Comparison of ENCODE assay signal across 1 cellular context in the genomic region with DNA sequence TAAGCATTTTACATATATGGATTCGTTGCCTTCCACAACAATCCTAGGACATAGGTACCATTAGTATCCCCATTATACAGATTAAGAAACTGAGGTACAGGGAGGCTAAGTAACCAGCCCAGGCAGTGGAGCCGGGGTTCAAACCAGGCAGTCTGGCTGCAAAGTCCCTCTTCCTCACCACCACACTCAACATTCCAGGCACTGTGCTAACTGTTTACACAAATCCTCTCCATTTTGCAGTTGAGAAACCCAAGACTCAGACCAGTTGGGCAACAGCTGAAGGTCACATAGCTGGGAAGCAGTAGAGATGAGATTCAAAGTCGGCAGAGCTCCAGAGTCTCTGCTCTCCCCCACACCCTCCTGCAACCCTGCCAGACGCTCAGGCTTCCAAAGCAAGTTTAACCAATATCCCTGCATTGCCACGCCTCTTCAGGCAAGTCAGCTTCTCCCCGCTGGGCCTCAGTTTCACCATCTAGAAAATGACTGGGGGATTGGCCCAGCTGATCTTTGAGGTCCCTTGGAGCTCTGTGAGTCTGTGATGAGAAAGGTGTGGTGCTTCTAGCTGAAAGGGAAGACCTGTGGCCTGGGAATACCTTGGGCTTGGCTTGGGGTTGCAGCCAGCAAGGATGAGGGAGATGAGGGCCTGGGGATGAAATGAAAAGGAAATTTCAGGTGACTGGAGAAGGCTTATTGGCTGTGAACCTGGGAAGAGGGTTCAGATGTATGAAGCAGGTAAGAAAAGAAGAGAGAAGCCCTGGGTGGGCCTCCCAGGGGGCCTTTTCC.
TF ChIP-seq lines count a peak whose summit lies in the region.

No MANE protein-coding gene starts in this region.

TF ChIP-seq in HepG2, 621 proteins besides CTCF, POLR2A, EP300 and RAD21 (continued from another document and continues in another):
- peak; percentile 56; the same call in 1 of the 2 replicates for TF ChIP-seq GABPB1 (CRISPR knock-in tag; IDR thresholded peaks at IDR 0.05)
- peak; percentile 81 for TF ChIP-seq TCF7 (IDR thresholded peaks at IDR 0.05; ENCODE audit: low read depth)
- TF ChIP-seq CREB1 (IDR thresholded peaks at IDR 0.05) = no peak
- no peak for TF ChIP-seq CREB1 (CRISPR knock-in tag; IDR thresholded peaks at IDR 0.05)
- TF ChIP-seq NFE2L1 (CRISPR knock-in tag; IDR thresholded peaks at IDR 0.05; ENCODE audit: borderline replicate concordance) = no peak
- no peak for TF ChIP-seq HMGA1 (CRISPR knock-in tag; conservative IDR thresholded peaks at IDR 0.05)
- TF ChIP-seq, protein P1, sequence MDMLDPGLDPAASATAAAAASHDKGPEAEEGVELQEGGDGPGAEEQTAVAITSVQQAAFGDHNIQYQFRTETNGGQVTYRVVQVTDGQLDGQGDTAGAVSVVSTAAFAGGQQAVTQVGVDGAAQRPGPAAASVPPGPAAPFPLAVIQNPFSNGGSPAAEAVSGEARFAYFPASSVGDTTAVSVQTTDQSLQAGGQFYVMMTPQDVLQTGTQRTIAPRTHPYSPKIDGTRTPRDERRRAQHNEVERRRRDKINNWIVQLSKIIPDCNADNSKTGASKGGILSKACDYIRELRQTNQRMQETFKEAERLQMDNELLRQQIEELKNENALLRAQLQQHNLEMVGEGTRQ (IDR thresholded peaks at IDR 0.05; ENCODE audit: low read depth, low read length) = no peak
- TF ChIP-seq, protein P1 (CRISPR knock-in tag; IDR thresholded peaks at IDR 0.05; ENCODE audit: borderline replicate concordance) = 0 out of 2 replicates have a peak, but pooled peaks have one; percentile 5
- TF ChIP-seq ZNF549 (CRISPR knock-in tag; IDR thresholded peaks at IDR 0.05) = no peak
- TF ChIP-seq, protein P2, sequence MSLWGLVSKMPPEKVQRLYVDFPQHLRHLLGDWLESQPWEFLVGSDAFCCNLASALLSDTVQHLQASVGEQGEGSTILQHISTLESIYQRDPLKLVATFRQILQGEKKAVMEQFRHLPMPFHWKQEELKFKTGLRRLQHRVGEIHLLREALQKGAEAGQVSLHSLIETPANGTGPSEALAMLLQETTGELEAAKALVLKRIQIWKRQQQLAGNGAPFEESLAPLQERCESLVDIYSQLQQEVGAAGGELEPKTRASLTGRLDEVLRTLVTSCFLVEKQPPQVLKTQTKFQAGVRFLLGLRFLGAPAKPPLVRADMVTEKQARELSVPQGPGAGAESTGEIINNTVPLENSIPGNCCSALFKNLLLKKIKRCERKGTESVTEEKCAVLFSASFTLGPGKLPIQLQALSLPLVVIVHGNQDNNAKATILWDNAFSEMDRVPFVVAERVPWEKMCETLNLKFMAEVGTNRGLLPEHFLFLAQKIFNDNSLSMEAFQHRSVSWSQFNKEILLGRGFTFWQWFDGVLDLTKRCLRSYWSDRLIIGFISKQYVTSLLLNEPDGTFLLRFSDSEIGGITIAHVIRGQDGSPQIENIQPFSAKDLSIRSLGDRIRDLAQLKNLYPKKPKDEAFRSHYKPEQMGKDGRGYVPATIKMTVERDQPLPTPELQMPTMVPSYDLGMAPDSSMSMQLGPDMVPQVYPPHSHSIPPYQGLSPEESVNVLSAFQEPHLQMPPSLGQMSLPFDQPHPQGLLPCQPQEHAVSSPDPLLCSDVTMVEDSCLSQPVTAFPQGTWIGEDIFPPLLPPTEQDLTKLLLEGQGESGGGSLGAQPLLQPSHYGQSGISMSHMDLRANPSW (CRISPR knock-in tag; IDR thresholded peaks at IDR 0.05; ENCODE audit: borderline replicate concordance) = peak; percentile 54; the same call in 1 of the 2 replicates
- peak; percentile 94 for TF ChIP-seq JARID2 (CRISPR knock-in tag; IDR thresholded peaks at IDR 0.05; ENCODE audit: insufficient replicate concordance)
- peak; percentile 96 for TF ChIP-seq NFKBIZ (CRISPR knock-in tag; IDR thresholded peaks at IDR 0.05)
- no peak for TF ChIP-seq ZNF33A (CRISPR knock-in tag; IDR thresholded peaks at IDR 0.05; ENCODE audit: borderline replicate concordance)
- TF ChIP-seq MXI1 (IDR thresholded peaks at IDR 0.05; ENCODE audit: borderline replicate concordance, low read depth, low read length) = peak; percentile 70; the same call in 1 of the 3 replicates
- peak; percentile 89; the same call in 1 of the 2 replicates for TF ChIP-seq ZNF557 (CRISPR knock-in tag; IDR thresholded peaks at IDR 0.05)
- TF ChIP-seq MXD4 (CRISPR knock-in tag; IDR thresholded peaks at IDR 0.05) = 0 out of 2 replicates have a peak, but pooled peaks have one; percentile 49
- TF ChIP-seq ZSCAN21 (CRISPR knock-in tag; IDR thresholded peaks at IDR 0.05; ENCODE audit: borderline replicate concordance) = peak; percentile 85
- peak; percentile 77 for TF ChIP-seq ZSCAN20 (CRISPR knock-in tag; IDR thresholded peaks at IDR 0.05; ENCODE audit: borderline replicate concordance)
- TF ChIP-seq ZNF34 (CRISPR knock-in tag; IDR thresholded peaks at IDR 0.05; ENCODE audit: borderline replicate concordance) = no peak
- 0 out of 2 replicates have a peak, but pooled peaks have one; percentile 24 for TF ChIP-seq ZNF784 (CRISPR knock-in tag; IDR thresholded peaks at IDR 0.05; ENCODE audit: borderline replicate concordance)
- no peak for TF ChIP-seq GLMP (CRISPR knock-in tag; IDR thresholded peaks at IDR 0.05; ENCODE audit: borderline replicate concordance)
- TF ChIP-seq GATAD1 (CRISPR knock-in tag; IDR thresholded peaks at IDR 0.05) = peak; percentile 72; the same call in 1 of the 2 replicates
- TF ChIP-seq ZNF703 (CRISPR knock-in tag; IDR thresholded peaks at IDR 0.05; ENCODE audit: borderline replicate concordance) = no peak
- peak; percentile 97 for TF ChIP-seq MED1 (CRISPR knock-in tag; IDR thresholded peaks at IDR 0.05)
- TF ChIP-seq BORCS8-MEF2B (CRISPR knock-in tag; IDR thresholded peaks at IDR 0.05) = peak; percentile 77; the same call in 1 of the 2 replicates
- TF ChIP-seq CENPT (CRISPR knock-in tag; IDR thresholded peaks at IDR 0.05; ENCODE audit: low read depth) = peak; percentile 67; the same call in 1 of the 2 replicates
- TF ChIP-seq ZBTB7B (CRISPR knock-in tag; IDR thresholded peaks at IDR 0.05) = peak; percentile 89
- TF ChIP-seq FIP1L1 (IDR thresholded peaks at IDR 0.05; ENCODE audit: borderline replicate concordance, insufficient read depth, low read depth, low read length) = no peak
- TF ChIP-seq ZMYM2 (CRISPR knock-in tag; IDR thresholded peaks at IDR 0.05) = peak; percentile 100
- peak; percentile 78; the same call in 1 of the 2 replicates for TF ChIP-seq ZNF746 (CRISPR knock-in tag; IDR thresholded peaks at IDR 0.05)
- TF ChIP-seq AGO2 (optimal IDR thresholded peaks at IDR 0.05; ENCODE audit: low read depth, low read length) = no peak
- TF ChIP-seq RXRB (CRISPR knock-in tag; IDR thresholded peaks at IDR 0.05; ENCODE audit: borderline replicate concordance) = peak; percentile 98
- TF ChIP-seq ATF7-NPFF (CRISPR knock-in tag; IDR thresholded peaks at IDR 0.05; ENCODE audit: low read depth) = no peak
- no peak for TF ChIP-seq PCBP1 (IDR thresholded peaks at IDR 0.05; ENCODE audit: borderline replicate concordance, low read depth, low read length)
- no peak for TF ChIP-seq ZNF674 (CRISPR knock-in tag; IDR thresholded peaks at IDR 0.05; ENCODE audit: low read depth)
- peak; percentile 48; the same call in 1 of the 2 replicates for TF ChIP-seq ZFP41 (CRISPR knock-in tag; IDR thresholded peaks at IDR 0.05; ENCODE audit: borderline replicate concordance)
- TF ChIP-seq ZBTB39 (CRISPR knock-in tag; IDR thresholded peaks at IDR 0.05) = no peak
- TF ChIP-seq NFYB (CRISPR knock-in tag; IDR thresholded peaks at IDR 0.05) = no peak
- TF ChIP-seq NFRKB (IDR thresholded peaks at IDR 0.05) = no peak
- peak; percentile 86 for TF ChIP-seq CREM (IDR thresholded peaks at IDR 0.05)
- TF ChIP-seq CREM (CRISPR knock-in tag; IDR thresholded peaks at IDR 0.05) = no peak
- TF ChIP-seq, protein P3, sequence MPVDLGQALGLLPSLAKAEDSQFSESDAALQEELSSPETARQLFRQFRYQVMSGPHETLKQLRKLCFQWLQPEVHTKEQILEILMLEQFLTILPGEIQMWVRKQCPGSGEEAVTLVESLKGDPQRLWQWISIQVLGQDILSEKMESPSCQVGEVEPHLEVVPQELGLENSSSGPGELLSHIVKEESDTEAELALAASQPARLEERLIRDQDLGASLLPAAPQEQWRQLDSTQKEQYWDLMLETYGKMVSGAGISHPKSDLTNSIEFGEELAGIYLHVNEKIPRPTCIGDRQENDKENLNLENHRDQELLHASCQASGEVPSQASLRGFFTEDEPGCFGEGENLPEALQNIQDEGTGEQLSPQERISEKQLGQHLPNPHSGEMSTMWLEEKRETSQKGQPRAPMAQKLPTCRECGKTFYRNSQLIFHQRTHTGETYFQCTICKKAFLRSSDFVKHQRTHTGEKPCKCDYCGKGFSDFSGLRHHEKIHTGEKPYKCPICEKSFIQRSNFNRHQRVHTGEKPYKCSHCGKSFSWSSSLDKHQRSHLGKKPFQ (CRISPR knock-in tag; IDR thresholded peaks at IDR 0.05; ENCODE audit: insufficient replicate concordance) = no peak
- TF ChIP-seq, protein P4, sequence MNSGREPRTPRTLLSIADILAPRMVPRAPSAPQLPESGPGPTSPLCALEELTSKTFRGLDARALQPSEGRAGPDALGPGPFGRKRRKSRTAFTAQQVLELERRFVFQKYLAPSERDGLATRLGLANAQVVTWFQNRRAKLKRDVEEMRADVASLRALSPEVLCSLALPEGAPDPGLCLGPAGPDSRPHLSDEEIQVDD (CRISPR knock-in tag; IDR thresholded peaks at IDR 0.05; ENCODE audit: borderline replicate concordance) = no peak
- TF ChIP-seq ARID4A (CRISPR knock-in tag; IDR thresholded peaks at IDR 0.05; ENCODE audit: borderline replicate concordance) = peak; percentile 45; the same call in 1 of the 2 replicates
- TF ChIP-seq ELF3 (CRISPR knock-in tag; IDR thresholded peaks at IDR 0.05) = peak; percentile 93
- no peak; the same call in 1 of the 2 replicates for TF ChIP-seq ZNF552 (CRISPR knock-in tag; IDR thresholded peaks at IDR 0.05; ENCODE audit: borderline replicate concordance)
- TF ChIP-seq HDAC6 (IDR thresholded peaks at IDR 0.05; ENCODE audit: low read depth, low read length) = peak; percentile 39; the same call in 1 of the 2 replicates
- peak; percentile 96 for TF ChIP-seq NR2F6 (IDR thresholded peaks at IDR 0.05)
- peak; percentile 99 for TF ChIP-seq NR2F6 (CRISPR knock-in tag; IDR thresholded peaks at IDR 0.05)
- TF ChIP-seq SIN3A (IDR thresholded peaks at IDR 0.05; ENCODE audit: borderline replicate concordance, low read depth, low read length) = peak; percentile 49; the same call in 1 of the 2 replicates
